In genomic region chr5:103232393-103232999, GRCh38 we compare ENCODE assay signal across 8 cellular contexts. TPM values are rescaled to one million over a fixed set of nuclear protein-coding genes. Genes with fewer than 3 reads are reported as not detected.
DNase-seq lines count a peak whose midpoint lies in the region; ATAC-seq and TF ChIP-seq lines count a peak whose summit lies in the region.

No MANE protein-coding gene starts in this region.

- no peaks in the 10 kb centered on the region for H3K27me3 ChIP-seq in gastroesophageal sphincter

- H3K9me3 Mint-ChIP-seq in activated T-cell treated with anti-CD3 and anti-CD28 coated beads, Interleukin-2, amount 50 U/mL, for 4 hours: no peaks in the 10 kb centered on the region
- no peaks in the 10 kb centered on the region for H3K9me3 Mint-ChIP-seq in T-cell
- H3K9me3 Mint-ChIP-seq in stimulated activated effector memory CD8-positive, alpha-beta T cell treated with anti-CD3 and anti-CD28 coated beads, Interleukin-12 subunit alpha, Interleukin-12 subunit beta, amount 100 ng/mL, for 72 hours: no peaks in the 10 kb centered on the region

- POLR2A ChIA-PET in T-cell (lab: Charles Lee): no interaction called here

- H3K27me3 Mint-ChIP-seq in activated T-cell treated with anti-CD3 and anti-CD28 coated beads, Interleukin-2, amount 50 U/mL, for 4 hours (ENCODE audit: low read depth): peaks cover 13% of the 10 kb centered on the region
- H3K27me3 Mint-ChIP-seq in T-cell: peaks cover 6 to 14% of the 10 kb centered on the region in 2 donors

- CTCF ChIA-PET in T-cell (lab: Charles Lee): interaction anchor here (0.6 to 2.1 kb wide), 16 partner anchors 8 to 245 kb away, joined by 3 to 32 read pairs (median 3); partner anchors contain the start of gene MACIR (in 1 of the 2)

- 75 to 80% methylated on average over 7 of the region's 7 CpGs for WGBS in gastroesophageal sphincter (ENCODE audit: low coverage in 1 of 2), 2 donors

- TF ChIP-seq POLR2A in gastroesophageal sphincter (IDR thresholded peaks at IDR 0.05): no peak

- H3K36me3 ChIP-seq in gastroesophageal sphincter: no peaks in the 10 kb centered on the region

- no peak overlapping the region for H3K4me3 ChIP-seq in gastroesophageal sphincter

- ATAC-seq in activated T-cell treated with anti-CD3 and anti-CD28 coated beads, Interleukin-2, amount 50 U/mL, for 4 hours: peak; percentile 48 to 61
- ATAC-seq in GM21515 (IDR thresholded peaks at IDR 0.05; ENCODE audit: unreplicated experiment) (peak; percentile 85), T-cell (replicated peaks in 1 of 4) (peak in 3 of 4 experiments; percentile 49 to 69 (median 67)), gastroesophageal sphincter (peak; percentile 73)
- ATAC-seq in stimulated activated effector memory CD8-positive, alpha-beta T cell treated with anti-CD3 and anti-CD28 coated beads, Interleukin-12 subunit alpha, Interleukin-12 subunit beta, amount 100 ng/mL, for 72 hours: peak; percentile 73

- no peaks in the 10 kb centered on the region for H3K9me3 ChIP-seq in gastroesophageal sphincter

- H3K4me1 Mint-ChIP-seq in activated T-cell treated with anti-CD3 and anti-CD28 coated beads, Interleukin-2, amount 50 U/mL, for 4 hours (ENCODE audit: low read depth): no peaks in the 10 kb centered on the region
- H3K4me1 Mint-ChIP-seq in T-cell: no peaks in the 10 kb centered on the region
- no peaks in the 10 kb centered on the region for H3K4me1 Mint-ChIP-seq in stimulated activated effector memory CD8-positive, alpha-beta T cell treated with anti-CD3 and anti-CD28 coated beads, Interleukin-12 subunit alpha, Interleukin-12 subunit beta, amount 100 ng/mL, for 72 hours

- TF ChIP-seq EP300 in gastroesophageal sphincter (IDR thresholded peaks at IDR 0.05): no peak

- H3K4me1 ChIP-seq in gastroesophageal sphincter: no peaks in the 10 kb centered on the region

- no peak overlapping the region for H3K4me3 Mint-ChIP-seq in activated T-cell treated with anti-CD3 and anti-CD28 coated beads, Interleukin-2, amount 50 U/mL, for 4 hours
- no peak overlapping the region for H3K4me3 Mint-ChIP-seq in T-cell
- no peak overlapping the region for H3K4me3 Mint-ChIP-seq in stimulated activated effector memory CD8-positive, alpha-beta T cell treated with anti-CD3 and anti-CD28 coated beads, Interleukin-12 subunit alpha, Interleukin-12 subunit beta, amount 100 ng/mL, for 72 hours

- H3K27ac ChIP-seq in gastroesophageal sphincter: no peak overlapping the region

- H3K36me3 Mint-ChIP-seq in activated T-cell treated with anti-CD3 and anti-CD28 coated beads, Interleukin-2, amount 50 U/mL, for 4 hours (ENCODE audit: insufficient read depth): no peaks in the 10 kb centered on the region
- H3K36me3 Mint-ChIP-seq in T-cell: no peaks in the 10 kb centered on the region
- H3K36me3 Mint-ChIP-seq in stimulated activated effector memory CD8-positive, alpha-beta T cell treated with anti-CD3 and anti-CD28 coated beads, Interleukin-12 subunit alpha, Interleukin-12 subunit beta, amount 100 ng/mL, for 72 hours: no peaks in the 10 kb centered on the region

- no peak for DNase-seq in activated T-cell treated with anti-CD3 and anti-CD28 coated beads, Interleukin-2, amount 50 U/mL, for 4 hours
- no peak for DNase-seq in activated T-cell treated with anti-CD3 and anti-CD28 coated beads, Interleukin-2, amount 50 U/mL, for 1 hour
- peak; percentile 15 for DNase-seq in HT1080 (ENCODE audit: low read depth)
- DNase-seq in T-cell: peak in 1 of 34 experiments; percentile 18
- no peak for DNase-seq in stimulated activated effector memory CD8-positive, alpha-beta T cell treated with anti-CD3 and anti-CD28 coated beads, Interleukin-12 subunit alpha, Interleukin-12 subunit beta, amount 100 ng/mL, for 72 hours (ENCODE audit: low spot score in 2 of 2)
- no peak for DNase-seq in NCI-H128 (lab: John Stamatoyannopoulos, UW; ENCODE audit: unreplicated experiment)

- TF ChIP-seq CTCF in gastroesophageal sphincter (IDR thresholded peaks at IDR 0.05): peak; percentile 74 to 89 (median 82)

- no peak overlapping the region for H3K27ac Mint-ChIP-seq in T-cell
- no peak overlapping the region for H3K27ac Mint-ChIP-seq in stimulated activated effector memory CD8-positive, alpha-beta T cell treated with anti-CD3 and anti-CD28 coated beads, Interleukin-12 subunit alpha, Interleukin-12 subunit beta, amount 100 ng/mL, for 72 hours

RNA-seq across cellular contexts. Expression of gene MACIR, which starts 26.1 kb away (rescaled TPM):
- 10 to 100 TPM in 1 of 3 donors, 1 to 10 TPM in 2; 8.2 to 10.4 (median 9.3) TPM for total RNA-seq in activated T-cell treated with anti-CD3 and anti-CD28 coated beads, Interleukin-2, amount 50 U/mL, for 4 hours
- total RNA-seq in HT1080 (2014; rRNA removed; shearing (Covaris generic)): 20.2 and 26.7 TPM in 2 replicates
- 27.0 and 28.8 TPM in 2 replicates for polyA plus RNA-seq in HT1080 (2015; cell fraction: cytosol; rRNA removed)
- polyA plus RNA-seq in HT1080 (2015; cell fraction: nucleus; rRNA removed): 21.1 and 21.6 TPM in 2 replicates
- total RNA-seq in T-cell (1 to 10 TPM; 1.0 to 4.6 (median 3.7) TPM), gastroesophageal sphincter (10 to 100 TPM in 2 of 4 donors, 1 to 10 TPM in 2; 3.9 to 12.2 (median 8.0) TPM)
